In genomic region chr17:1808649-1809048, GRCh38 we compare ENCODE assay signal across 30 cellular contexts.
"Had no signal": no experiment of that assay in that cellular context is flagged by ENCODE, and none has a peak within 500 bp of the region (broad histone marks: within the 10 kb centered on the region; RNA-seq: fewer than 3 reads in every experiment).

No MANE protein-coding gene starts in this region.

- H3K9me3 ChIP-seq: ascending aorta, body of pancreas, Peyer's patch, SJCRH30 had no signal

- H3K27ac ChIP-seq: ascending aorta, body of pancreas, cardiac muscle cell, KMS-11, RWPE1, SJCRH30 had no signal

- DNase-seq: activated CD4-positive, alpha-beta T cell treated with anti-CD3 and anti-CD28 coated beads for 48 hours; activated CD4-positive, alpha-beta T cell treated with anti-CD3 and anti-CD28 coated beads, Interleukin-2, amount 50 U/mL, for 4 hours; activated CD8-positive, alpha-beta memory T cell treated with anti-CD3 and anti-CD28 coated beads, Interleukin-2, amount 10 ng/mL, durations not matched to agents 7 days and 5 days; activated effector memory CD4-positive, alpha-beta T cell treated with anti-CD3 and anti-CD28 coated beads, Interleukin-2, amount 50 U/mL, for 16 hours; activated naive CD4-positive, alpha-beta T cell treated with Interleukin-2 at 50 U/mL for 16 hours; activated naive CD8-positive, alpha-beta T cell treated with anti-CD3 and anti-CD28 coated beads, Interleukin-2, amount 50 U/mL, for 24 hours; activated T-cell treated with anti-CD3 and anti-CD28 coated beads, Interleukin-2, amount 50 U/mL, for 4 hours; amniotic stem cell; body of pancreas; MV-4-11; NCI-H1092 treated with DMSO at 0.1 percent for 48 hours; NCI-H1417 treated with DMSO at 0.1 percent for 48 hours; NCI-H1694; NCI-H2029; NCI-H2107; NCI-H2171 treated with DMSO at 0.1 percent for 48 hours; NCI-H345; NCI-H510A; NCI-H526 treated with DMSO at 0.1 percent for 48 hours; Right ventricle myocardium superior; SJCRH30 had no signal

- H3K27me3 Mint-ChIP-seq: activated CD8-positive, alpha-beta memory T cell treated with anti-CD3 and anti-CD28 coated beads, Interleukin-2, amount 10 ng/mL, durations not matched to agents 7 days and 5 days; activated naive CD8-positive, alpha-beta T cell treated with anti-CD3 and anti-CD28 coated beads, Interleukin-2, amount 50 U/mL, for 24 hours had no signal

- H3K27ac Mint-ChIP-seq: activated CD8-positive, alpha-beta memory T cell treated with anti-CD3 and anti-CD28 coated beads, Interleukin-2, amount 10 ng/mL, durations not matched to agents 7 days and 5 days; activated naive CD4-positive, alpha-beta T cell treated with anti-CD3 and anti-CD28 coated beads, Interleukin-2, amount 50 U/mL, for 72 hours; activated naive CD8-positive, alpha-beta T cell treated with anti-CD3 and anti-CD28 coated beads, Interleukin-2, amount 50 U/mL, for 24 hours; T-helper 1 cell treated with Interleukin-12 subunit alpha and Interleukin-12 subunit beta and Interleukin-4 antibody, amounts not matched to agents 30 μg/mL and 1 μg/mL, for 36 hours had no signal

- ATAC-seq: activated CD4-positive, CD25-positive, alpha-beta regulatory T cell treated with anti-CD3 and anti-CD28 coated beads, Interleukin-2, amount 50 U/mL, for 24 hours; activated CD8-positive, alpha-beta memory T cell treated with anti-CD3 and anti-CD28 coated beads, Interleukin-2, amount 10 ng/mL, durations not matched to agents 7 days and 5 days; activated naive CD4-positive, alpha-beta T cell treated with anti-CD3 and anti-CD28 coated beads, Interleukin-2, amount 50 U/mL, for 72 hours; activated naive CD8-positive, alpha-beta T cell treated with anti-CD3 and anti-CD28 coated beads, Interleukin-2, amount 50 U/mL, for 24 hours; activated T-cell treated with anti-CD3 and anti-CD28 coated beads, Interleukin-2, amount 50 U/mL, for 4 hours; body of pancreas; SK-N-SH treated with all-trans-retinoic acid at 6 μM for 48 hours had no signal

- H3K4me1 Mint-ChIP-seq: activated CD8-positive, alpha-beta memory T cell treated with anti-CD3 and anti-CD28 coated beads, Interleukin-2, amount 10 ng/mL, durations not matched to agents 7 days and 5 days; activated naive CD8-positive, alpha-beta T cell treated with anti-CD3 and anti-CD28 coated beads, Interleukin-2, amount 50 U/mL, for 24 hours had no signal

- H3K4me3 ChIP-seq: ascending aorta, body of pancreas, cardiac muscle cell, Peyer's patch, SJCRH30 had no signal

- H3K9ac ChIP-seq: KMS-11 had no signal

- H3K4me1 ChIP-seq: ascending aorta, body of pancreas, SJCRH30 had no signal

- H3K9me3 Mint-ChIP-seq: activated naive CD4-positive, alpha-beta T cell treated with anti-CD3 and anti-CD28 coated beads, Interleukin-2, amount 50 U/mL, for 72 hours; activated naive CD8-positive, alpha-beta T cell treated with anti-CD3 and anti-CD28 coated beads, Interleukin-2, amount 50 U/mL, for 24 hours; activated T-cell treated with anti-CD3 and anti-CD28 coated beads, Interleukin-2, amount 50 U/mL, for 4 hours; T-helper 1 cell treated with Interleukin-12 subunit alpha and Interleukin-12 subunit beta and Interleukin-4 antibody, amounts not matched to agents 30 μg/mL and 1 μg/mL, for 36 hours had no signal

- H3K27me3 ChIP-seq: ascending aorta, body of pancreas, cardiac muscle cell, Peyer's patch, SJCRH30 had no signal

- H3K36me3 ChIP-seq: SJCRH30 had no signal

- H3K4me2 ChIP-seq: KMS-11 had no signal

- H3K4me3 Mint-ChIP-seq: activated CD8-positive, alpha-beta memory T cell treated with anti-CD3 and anti-CD28 coated beads, Interleukin-2, amount 10 ng/mL, durations not matched to agents 7 days and 5 days; activated naive CD8-positive, alpha-beta T cell treated with anti-CD3 and anti-CD28 coated beads, Interleukin-2, amount 50 U/mL, for 24 hours; activated T-cell treated with anti-CD3 and anti-CD28 coated beads, Interleukin-2, amount 50 U/mL, for 4 hours; T-helper 1 cell treated with Interleukin-12 subunit alpha and Interleukin-12 subunit beta and Interleukin-4 antibody, amounts not matched to agents 30 μg/mL and 1 μg/mL, for 36 hours had no signal
